17 cellular contexts compared by ENCODE assay signal in genomic region chr20:23367770-23368169, GRCh38. TPM values are rescaled to one million over a fixed set of nuclear protein-coding genes. Genes with fewer than 3 reads are reported as not detected.
DNase-seq lines count a peak whose midpoint lies in the region; ATAC-seq and TF ChIP-seq lines count a peak whose summit lies in the region.
"Had no signal": no experiment of that assay in that cellular context is flagged by ENCODE, and none has a peak within 500 bp of the region (broad histone marks: within the 10 kb centered on the region; RNA-seq: fewer than 3 reads in every experiment).

No MANE protein-coding gene starts in this region.

- no peaks in the 10 kb centered on the region for H3K9me3 Mint-ChIP-seq in activated CD4-positive, alpha-beta T cell treated with anti-CD3 and anti-CD28 coated beads for 36 hours (ENCODE audit: low read depth)
- no peaks in the 10 kb centered on the region for H3K9me3 Mint-ChIP-seq in brain
- H3K9me3 Mint-ChIP-seq in CD8-positive, alpha-beta memory T cell = no peaks in the 10 kb centered on the region
- H3K9me3 Mint-ChIP-seq: WTC11 had no signal

- H3K4me3 ChIP-seq in osteoblast (ENCODE audit: insufficient read depth, low read length) = no peak overlapping the region
- no peak overlapping the region for H3K4me3 ChIP-seq in CD8-positive, alpha-beta memory T cell (ENCODE audit: low read length)
- H3K4me3 ChIP-seq: coronary artery, MG63, testis had no signal

- CTCF ChIA-PET in activated CD4-positive, alpha-beta T cell treated with anti-CD3 and anti-CD28 coated beads for 36 hours (lab: Charles Lee) = interaction anchor here (1.3 to 1.6 kb wide), 3 partner anchors 12 to 54 kb away, joined by 3 to 6 read pairs (median 4); partner anchors contain the start of gene NAPB
- CTCF ChIA-PET in CD8-positive, alpha-beta memory T cell (lab: Charles Lee) = no interaction called here

- no peak overlapping the region for H3K4me3 Mint-ChIP-seq in activated CD4-positive, alpha-beta T cell treated with anti-CD3 and anti-CD28 coated beads for 36 hours
- peak overlapping the region in 4 of 5 experiments; percentile 19 to 81 (median 46) for H3K4me3 Mint-ChIP-seq in brain
- no peak overlapping the region for H3K4me3 Mint-ChIP-seq in CD8-positive, alpha-beta memory T cell
- H3K4me3 Mint-ChIP-seq: WTC11 had no signal

- no peak for DNase-seq in activated CD4-positive, alpha-beta T cell treated with anti-CD3 and anti-CD28 coated beads for 36 hours
- no peak for DNase-seq in activated CD4-positive, alpha-beta T cell treated with anti-CD3 and anti-CD28 coated beads for 48 hours
- peak; percentile 65 for DNase-seq in HPDE6-E6E7 (ENCODE audit: extremely low spot score)
- peak; percentile 53 for DNase-seq in osteoblast (ENCODE audit: insufficient read length, low spot score, missing footprints)
- no peak for DNase-seq in CD8-positive, alpha-beta memory T cell
- no peak for DNase-seq in cerebellar cortex (ENCODE audit: low spot score)
- DNase-seq in dermis blood vessel endothelial cell = no peak
- DNase-seq: amygdala, MG63, NCI-H2029 treated with DMSO at 0.1 percent for 48 hours, NCI-H526 treated with DMSO at 0.1 percent for 48 hours, T-helper 1 cell, testis had no signal

- H3K4me1 ChIP-seq in osteoblast (ENCODE audit: insufficient read depth, low read length) = peaks cover 44% of the 10 kb centered on the region
- peaks cover 43% of the 10 kb centered on the region for H3K4me1 ChIP-seq in CD8-positive, alpha-beta memory T cell (ENCODE audit: insufficient read depth, low read length)

- H3K4me2 ChIP-seq in osteoblast (ENCODE audit: insufficient read depth, low read length) = no peak overlapping the region

- H2AFZ ChIP-seq in osteoblast (ENCODE audit: low read length) = no peak overlapping the region

- intact Hi-C loops in activated CD4-positive, alpha-beta T cell treated with anti-CD3 and anti-CD28 coated beads for 36 hours (cut with DNase I, micrococcal nuclease) = loop anchor here (1.0 to 10.0 kb wide), 4 partner anchors 32 to 1687 kb away; partner anchors contain the start of gene ACSS1 (in 1 of the 2)

- peak overlapping the region; percentile 55 for H3K27ac ChIP-seq in osteoblast (ENCODE audit: low read depth, low read length)
- H3K27ac ChIP-seq in CD8-positive, alpha-beta memory T cell (ENCODE audit: low read depth, low read length) = no peak overlapping the region
- H3K27ac ChIP-seq: coronary artery, testis had no signal

- TF ChIP-seq CTCF in brain (conservative IDR thresholded peaks at IDR 0.05) (no peak), osteoblast (IDR thresholded peaks at IDR 0.05; ENCODE audit: extremely low read depth, low read depth, low read length) (no peak)

- no peaks in the 10 kb centered on the region for H3K27me3 ChIP-seq in osteoblast (ENCODE audit: insufficient read depth, low read length)
- no peaks in the 10 kb centered on the region for H3K27me3 ChIP-seq in CD8-positive, alpha-beta memory T cell (ENCODE audit: insufficient read depth, low read length, poor library complexity, severe bottlenecking)
- H3K27me3 ChIP-seq: MG63, testis had no signal

- H3K36me3 Mint-ChIP-seq in activated CD4-positive, alpha-beta T cell treated with anti-CD3 and anti-CD28 coated beads for 36 hours (ENCODE audit: low read depth) = peaks cover 49% of the 10 kb centered on the region
- peaks cover 43% of the 10 kb centered on the region for H3K36me3 Mint-ChIP-seq in brain
- peaks cover 7 to 72% (median 25%) of the 10 kb centered on the region in 3 donors for H3K36me3 Mint-ChIP-seq in CD8-positive, alpha-beta memory T cell

- H3K36me3 ChIP-seq in osteoblast (ENCODE audit: insufficient read depth, low read length) = peaks cover 69% of the 10 kb centered on the region
- peaks cover 16% of the 10 kb centered on the region for H3K36me3 ChIP-seq in CD8-positive, alpha-beta memory T cell (ENCODE audit: insufficient read depth, low read length)

- no peaks in the 10 kb centered on the region for H3K9me3 ChIP-seq in osteoblast (ENCODE audit: low read depth, low read length)
- H3K9me3 ChIP-seq in CD8-positive, alpha-beta memory T cell (ENCODE audit: low read length) = no peaks in the 10 kb centered on the region
- H3K9me3 ChIP-seq: MG63, testis had no signal

- H3K27me3 Mint-ChIP-seq in activated CD4-positive, alpha-beta T cell treated with anti-CD3 and anti-CD28 coated beads for 36 hours = no peaks in the 10 kb centered on the region
- peaks cover under 1% of the 10 kb centered on the region for H3K27me3 Mint-ChIP-seq in brain
- H3K27me3 Mint-ChIP-seq in CD8-positive, alpha-beta memory T cell = no peaks in the 10 kb centered on the region
- H3K27me3 Mint-ChIP-seq: progenitor cell of endocrine pancreas had no signal

- peaks cover 51% of the 10 kb centered on the region for H3K4me1 Mint-ChIP-seq in activated CD4-positive, alpha-beta T cell treated with anti-CD3 and anti-CD28 coated beads for 36 hours
- H3K4me1 Mint-ChIP-seq in brain = peaks cover 57% of the 10 kb centered on the region
- peaks cover 40 to 52% (median 46%) of the 10 kb centered on the region in 3 donors for H3K4me1 Mint-ChIP-seq in CD8-positive, alpha-beta memory T cell

- POLR2A ChIA-PET in activated CD4-positive, alpha-beta T cell treated with anti-CD3 and anti-CD28 coated beads for 36 hours (lab: Charles Lee) = no interaction called here
- POLR2A ChIA-PET in CD8-positive, alpha-beta memory T cell (lab: Charles Lee) = no interaction called here

- H3K79me2 ChIP-seq in osteoblast (ENCODE audit: insufficient read depth, low read length) = peaks cover 76% of the 10 kb centered on the region

- peak; percentile 71 for ATAC-seq in activated CD4-positive, alpha-beta T cell treated with anti-CD3 and anti-CD28 coated beads for 36 hours
- ATAC-seq: WTC11 had no signal

- H3K27ac Mint-ChIP-seq in activated CD4-positive, alpha-beta T cell treated with anti-CD3 and anti-CD28 coated beads for 36 hours = no peak overlapping the region
- H3K27ac Mint-ChIP-seq in brain = peak overlapping the region in 4 of 5 experiments; percentile 5 to 94 (median 80)
- H3K27ac Mint-ChIP-seq in CD8-positive, alpha-beta memory T cell = peak overlapping the region in 4 of 8 donors; percentile 35 to 80 (median 56)
- H3K27ac Mint-ChIP-seq: progenitor cell of endocrine pancreas, WTC11 had no signal

- peaks cover 45% of the 10 kb centered on the region for H4K20me1 ChIP-seq in osteoblast (ENCODE audit: insufficient read depth, low read length)

RNA-seq across cellular contexts. Expression of gene GZF1, which starts 5.8 kb away (rescaled TPM):
- 1 to 10 TPM; 6.9 to 8.9 TPM for total RNA-seq in activated CD4-positive, alpha-beta T cell treated with anti-CD3 and anti-CD28 coated beads for 36 hours
- polyA plus RNA-seq in brain (ENCODE audit: insufficient read depth, low read depth, low replicate concordance) = 10.4 TPM
- total RNA-seq in osteoblast (13.0 and 14.5 TPM in 2 replicates), dermis blood vessel endothelial cell (19.1 and 31.5 TPM in 2 replicates)
- 10 to 100 TPM; 11.9 to 12.5 TPM for total RNA-seq in CD8-positive, alpha-beta memory T cell
- polyA plus RNA-seq in CD8-positive, alpha-beta memory T cell = 3.8 TPM

RNA-seq across cellular contexts. Expression of gene NXT1, which starts 17.2 kb away (rescaled TPM):
- total RNA-seq in activated CD4-positive, alpha-beta T cell treated with anti-CD3 and anti-CD28 coated beads for 36 hours = 10 to 100 TPM; 34.4 to 35.5 TPM
- polyA plus RNA-seq in brain (ENCODE audit: insufficient read depth, low read depth, low replicate concordance) = 31.2 TPM
- 12.7 and 18.5 TPM in 2 replicates for total RNA-seq in osteoblast
- total RNA-seq in CD8-positive, alpha-beta memory T cell = 10 to 100 TPM; 48.9 to 52.9 TPM
- 65.0 TPM for polyA plus RNA-seq in CD8-positive, alpha-beta memory T cell
- 24.8 and 36.2 TPM in 2 replicates for total RNA-seq in dermis blood vessel endothelial cell

RNA-seq across cellular contexts. Expression of gene NAPB, which starts 53.5 kb away (rescaled TPM):
- total RNA-seq in activated CD4-positive, alpha-beta T cell treated with anti-CD3 and anti-CD28 coated beads for 36 hours = 1 to 10 TPM; 6.1 to 8.1 TPM
- 60.1 TPM for polyA plus RNA-seq in brain (ENCODE audit: insufficient read depth, low read depth, low replicate concordance)
- total RNA-seq in osteoblast (9.4 and 14.1 TPM in 2 replicates), dermis blood vessel endothelial cell (8.2 and 12.1 TPM in 2 replicates)
- total RNA-seq in CD8-positive, alpha-beta memory T cell = 1 to 10 TPM; 7.4 to 7.6 TPM
- polyA plus RNA-seq in CD8-positive, alpha-beta memory T cell = 5.2 TPM

Comparison
In these comparisons a context has a peak if more than half of its experiments do, and no peak if none do; other contexts are left out.
1. DNase-seq: peak in HPDE6-E6E7 (single experiment) and osteoblast (single experiment); none in activated CD4-positive, alpha-beta T cell treated with anti-CD3 and anti-CD28 coated beads for 36 hours (single experiment), activated CD4-positive, alpha-beta T cell treated with anti-CD3 and anti-CD28 coated beads for 48 hours (single experiment), CD8-positive, alpha-beta memory T cell (0 of 5), cerebellar cortex (single experiment) and dermis blood vessel endothelial cell (single experiment).
2. H3K4me3 Mint-ChIP-seq: peak in brain (4 of 5); none in activated CD4-positive, alpha-beta T cell treated with anti-CD3 and anti-CD28 coated beads for 36 hours (single experiment) and CD8-positive, alpha-beta memory T cell (0 of 7).